ENCODE assay signal across 7 cellular contexts in genomic region chr19:39845621-39846175, GRCh38. TPM values are rescaled to one million over a fixed set of nuclear protein-coding genes. Genes with fewer than 3 reads are reported as not detected.
DNase-seq lines count a peak whose midpoint lies in the region; ATAC-seq and TF ChIP-seq lines count a peak whose summit lies in the region.

No MANE protein-coding gene starts in this region.

- H3K14ac ChIP-seq in IMR-90 (replicated peaks; ENCODE audit: low read depth, low read length), result peak overlapping the region; percentile 81

- peak overlapping the region; percentile 93 for H3K4me3 Mint-ChIP-seq in activated B cell treated with CpG ODN at 0.5 μM for 24 hours

- DNase-seq in GM12864 (ENCODE audit: low read depth) (no peak), IMR-90 (no peak), activated B cell treated with CpG ODN at 0.5 μM for 24 hours (no peak), foreskin fibroblast (peak in 1 of 2 donors; percentile 70), ovary (peak in 3 of 5 donors; percentile 30 to 48 (median 40)), NCI-H2196 treated with DMSO at 0.1 percent for 48 hours (lab: John Stamatoyannopoulos, UW; ENCODE audit: unreplicated experiment) (no peak)

- H3K27ac ChIP-seq in IMR-90 (ENCODE audit: insufficient read depth, low read length), result peak overlapping the region; percentile 30
- H3K27ac ChIP-seq in ovary, result peak overlapping the region; percentile 67 to 81

- peaks cover 9% of the 10 kb centered on the region for H3K36me3 Mint-ChIP-seq in activated B cell treated with CpG ODN at 0.5 μM for 24 hours (ENCODE audit: low read depth)

- H3K27me3 ChIP-seq in IMR-90 (ENCODE audit: control insufficient read depth, insufficient read depth, low read length) (no peaks in the 10 kb centered on the region), ovary (no peaks in the 10 kb centered on the region)

- peak overlapping the region; percentile 93 for H3K27ac Mint-ChIP-seq in activated B cell treated with CpG ODN at 0.5 μM for 24 hours

- no peak for TF ChIP-seq RAD21 in IMR-90 (IDR thresholded peaks at IDR 0.05; ENCODE audit: low read length)

- H4K8ac ChIP-seq in IMR-90 (ENCODE audit: low read depth in 2 of 2, low read length in 2 of 2), result peak overlapping the region; percentile 21 to 62; a peak in 2 of 4 replicates

- TF ChIP-seq CTCF in GM12864 (IDR thresholded peaks at IDR 0.05; ENCODE audit: low read depth, low read length, missing control alignments) (peak; percentile 21), IMR-90 (conservative IDR thresholded peaks at IDR 0.05; ENCODE audit: low read depth, low read length) (0 out of 2 replicates have a peak, but pooled peaks have one; percentile 20), activated B cell treated with CpG ODN at 0.5 μM for 24 hours (IDR thresholded peaks at IDR 0.05) (no peak), foreskin fibroblast (IDR thresholded peaks at IDR 0.05; ENCODE audit: low read depth, low read length) (no peak), ovary (IDR thresholded peaks at IDR 0.05) (no peak)

- H3K36me3 ChIP-seq in IMR-90 (ENCODE audit: control insufficient read depth, insufficient read depth, low read length), result no peaks in the 10 kb centered on the region
- no peaks in the 10 kb centered on the region for H3K36me3 ChIP-seq in ovary

- H3K9me3 ChIP-seq in IMR-90 (ENCODE audit: control insufficient read depth, insufficient read depth, low read length) (no peaks in the 10 kb centered on the region), ovary (no peaks in the 10 kb centered on the region)

- H2AK9ac ChIP-seq in IMR-90 (replicated peaks; ENCODE audit: low read depth, low read length, poor library complexity), result peak overlapping the region; percentile 89

- no peak overlapping the region; the same call in 1 of the 2 replicates for H2AK5ac ChIP-seq in IMR-90 (ENCODE audit: low read depth, low read length)

- peak overlapping the region; percentile 90 for H3K23ac ChIP-seq in IMR-90 (ENCODE audit: low read depth, low read length)

- CTCF ChIA-PET in IMR-90 (lab: Yijun Ruan, JAX), result interaction anchor here (1.1 to 1.8 kb wide), 2 partner anchors 53 to 125 kb away, joined by 3 to 8 read pairs; partner anchors contain the start of gene PSMC4
- CTCF ChIA-PET in activated B cell treated with CpG ODN at 0.5 μM for 24 hours (lab: Charles Lee), result interaction anchor here (1.2 to 5.5 kb wide), 6 partner anchors 12 to 125 kb away, joined by 3 to 90 read pairs (median 8); partner anchors contain the start of genes DYRK1B and PSMC4

- H2BK120ac ChIP-seq in IMR-90 (ENCODE audit: low read depth, low read length), result no peak overlapping the region

- TF ChIP-seq POLR2A in IMR-90 (IDR thresholded peaks at IDR 0.05; ENCODE audit: low read depth, low read length), result no peak
- no peak for TF ChIP-seq POLR2A in ovary (IDR thresholded peaks at IDR 0.05)

- H4K20me1 ChIP-seq in IMR-90 (ENCODE audit: insufficient read depth, low read length), result peaks cover 30% of the 10 kb centered on the region

- peak overlapping the region; percentile 91 for H3K9ac ChIP-seq in IMR-90 (ENCODE audit: low read depth, low read length)

- H2BK5ac ChIP-seq in IMR-90 (ENCODE audit: low read depth, low read length, poor library complexity, severe bottlenecking), result no peak overlapping the region

- H3K4me1 ChIP-seq in IMR-90 (ENCODE audit: control insufficient read depth, insufficient read depth, low read length) (peaks cover 19% of the 10 kb centered on the region), ovary (ENCODE audit: insufficient read depth) (peaks cover 5% of the 10 kb centered on the region)

- no TSS peak for BruUV-seq in IMR-90 (replicated peaks; lab: Mats Ljungman, UMichigan)

- H2BK15ac ChIP-seq in IMR-90 (ENCODE audit: low read depth, low read length), result no peak overlapping the region

- TF ChIP-seq EP300 in ovary (IDR thresholded peaks at IDR 0.05), result no peak

- H3K4me2 ChIP-seq in IMR-90 (ENCODE audit: low read depth, low read length), result peak overlapping the region; percentile 98

- dilution Hi-C loops in IMR-90 (cut with HindIII; ENCODE audit: low sequenced_read_pairs, unreplicated experiment), result no loop called here

- H3K4me3 ChIP-seq in GM12864 (ENCODE audit: low read depth, low read length) (peak overlapping the region; percentile 82), IMR-90 (ENCODE audit: insufficient read depth, low read depth, low read length) (peak overlapping the region; percentile 85), foreskin fibroblast (ENCODE audit: low read depth in 1 of 2, low read length in 2 of 2) (peak overlapping the region; percentile 78 to 97), ovary (peak overlapping the region; percentile 87)

- peaks cover 45% of the 10 kb centered on the region for H3K4me1 Mint-ChIP-seq in activated B cell treated with CpG ODN at 0.5 μM for 24 hours

- peaks cover 4 to 44% of the 10 kb centered on the region in 2 experiments; a peak in 3 of 4 replicates for H3K79me1 ChIP-seq in IMR-90 (ENCODE audit: low read depth in 1 of 2, low read length in 2 of 2)

- no peak overlapping the region for H4K5ac ChIP-seq in IMR-90 (ENCODE audit: low read depth, low read length)

- H4K91ac ChIP-seq in IMR-90 (ENCODE audit: insufficient read depth, low read depth, low read length), result no peak overlapping the region; the same call in 1 of the 2 replicates

- intact Hi-C loops in IMR-90 (cut with micrococcal nuclease), result loop anchor here (2.0 to 10.0 kb wide), 3 partner anchors 125 to 401 kb away; partner anchors contain the start of genes PSMC4 and SUPT5H
- intact Hi-C loops in activated B cell treated with CpG ODN at 0.5 μM for 24 hours (cut with micrococcal nuclease), result loop anchor here (1.0 to 2.0 kb wide), 4 partner anchors 12 to 126 kb away; partner anchors contain the start of gene PSMC4
- intact Hi-C loops in ovary (cut with DNase I), result loop anchor here in 2 of 4 donors (10.0 kb wide), 1 partner anchor 291 kb away; no protein-coding TSS in a partner anchor

- in situ Hi-C loops in IMR-90 (cut with MboI; ENCODE audit: low sequenced_read_pairs), result loop anchor here (10.0 to 25.0 kb wide), 2 partner anchors 301 to 408 kb away; partner anchors contain the start of genes EID2, RPS16 and SUPT5H

- H3K18ac ChIP-seq in IMR-90 (ENCODE audit: low read depth, low read length), result no peak overlapping the region

- ATAC-seq in IMR-90 (ENCODE audit: low read depth) (peak; percentile 25), activated B cell treated with CpG ODN at 0.5 μM for 24 hours (ENCODE audit: low read depth) (no peak), GM21529 (IDR thresholded peaks at IDR 0.05; ENCODE audit: unreplicated experiment) (no peak)

- H3K9me3 Mint-ChIP-seq in activated B cell treated with CpG ODN at 0.5 μM for 24 hours, result no peaks in the 10 kb centered on the region

- H3K9me1 ChIP-seq in IMR-90 (ENCODE audit: insufficient read depth, low read length), result peaks cover 5% of the 10 kb centered on the region; the same call in 1 of the 2 replicates

- H2BK20ac ChIP-seq in IMR-90 (ENCODE audit: low read depth, low read length), result no peak overlapping the region

- WGBS in IMR-90 (ENCODE audit: extremely low coverage in 2 of 2, insufficient read length in 1 of 2), 2 experiments, result 3% methylated on average over 11 of the region's 26 CpGs; no CpG with 5 or more reads in 1 of the 2 experiments
- WGBS in ovary, 3 donors, result 1% methylated on average over 25 to 26 of the region's 26 CpGs

- peak overlapping the region; percentile 79 for H3K56ac ChIP-seq in IMR-90 (ENCODE audit: extremely low read depth, insufficient read depth, low read length)

- H2AFZ ChIP-seq in IMR-90 (replicated peaks; ENCODE audit: low read length, poor library complexity), result peak overlapping the region; percentile 90

- H3K27me3 Mint-ChIP-seq in activated B cell treated with CpG ODN at 0.5 μM for 24 hours, result no peaks in the 10 kb centered on the region

- H3K4ac ChIP-seq in IMR-90 (ENCODE audit: low read depth, low read length), result peak overlapping the region; percentile 75

- POLR2A ChIA-PET in IMR-90 (lab: Charles Lee; ENCODE audit: unreplicated experiment), result interaction anchor here (0.6 kb wide), 1 partner anchor 247 kb away, joined by 4 read pairs; no protein-coding TSS in a partner anchor
- POLR2A ChIA-PET in activated B cell treated with CpG ODN at 0.5 μM for 24 hours (lab: Charles Lee), result interaction anchor here (0.6 to 4.2 kb wide), 11 partner anchors 12 to 933 kb away, joined by 3 to 63 read pairs (median 3); partner anchors contain the start of genes DYRK1B, PSMC4, RAB4B and RPS16

TF ChIP-seq in IMR-90, 13 proteins besides CTCF, POLR2A, EP300 and RAD21 (continues in another document):
- TF ChIP-seq ELK1 (IDR thresholded peaks at IDR 0.05; ENCODE audit: borderline replicate concordance, low read depth, low read length) (no peak), CHD1 (IDR thresholded peaks at IDR 0.05; ENCODE audit: low read depth, low read length) (no peak), RCOR1 (IDR thresholded peaks at IDR 0.05; ENCODE audit: insufficient replicate concordance, low read length) (no peak), BHLHE40 (IDR thresholded peaks at IDR 0.05; ENCODE audit: low read depth, low read length) (no peak), MXI1 (IDR thresholded peaks at IDR 0.05; ENCODE audit: borderline replicate concordance, low read depth, low read length) (no peak), SMC3 (IDR thresholded peaks at IDR 0.05; ENCODE audit: low read depth, low read length) (no peak), MAZ (IDR thresholded peaks at IDR 0.05; ENCODE audit: borderline replicate concordance, low read depth, low read length) (no peak), FOS (IDR thresholded peaks at IDR 0.05; ENCODE audit: low read depth, low read length) (no peak)

RNA-seq across cellular contexts. Expression of gene FBL, which starts 0.5 kb away (rescaled TPM):
- 211 and 259 TPM in 2 replicates for total RNA-seq in IMR-90 (2012; rRNA removed)
- polyA plus RNA-seq in IMR-90 (2012; rRNA removed), result 405 and 446 TPM in 2 replicates
- 291 and 322 TPM in 2 replicates for polyA plus RNA-seq in IMR-90 (2012; cell fraction: cytosol; rRNA removed)
- 96.8 and 135 TPM in 2 replicates for polyA plus RNA-seq in IMR-90 (2012; cell fraction: nucleus; rRNA removed; ENCODE audit: low replicate concordance)
- 420 and 482 TPM in 2 replicates for total RNA-seq in activated B cell treated with CpG ODN at 0.5 μM for 24 hours
- 100 to 1,000 TPM; 218 to 494 (median 369) TPM for total RNA-seq in ovary
- polyA plus RNA-seq in ovary, result 100 to 1,000 TPM; 378 to 532 TPM

RNA-seq across cellular contexts. Expression of gene DYRK1B, which starts 11.7 kb away (rescaled TPM):
- 2.7 and 3.6 TPM in 2 replicates for total RNA-seq in IMR-90 (2012; rRNA removed)
- 10.2 and 11.4 TPM in 2 replicates for polyA plus RNA-seq in IMR-90 (2012; rRNA removed)
- 10.2 and 18.8 TPM in 2 replicates for polyA plus RNA-seq in IMR-90 (2012; cell fraction: cytosol; rRNA removed)
- polyA plus RNA-seq in IMR-90 (2012; cell fraction: nucleus; rRNA removed; ENCODE audit: low replicate concordance), result 34.3 and 52.3 TPM in 2 replicates
- total RNA-seq in activated B cell treated with CpG ODN at 0.5 μM for 24 hours, result 16.9 and 17.2 TPM in 2 replicates
- 10 to 100 TPM; 10.1 to 17.8 (median 13.4) TPM for total RNA-seq in ovary
- 10 to 100 TPM; 18.1 to 31.0 TPM for polyA plus RNA-seq in ovary

Comparison
In these comparisons a context has a peak if more than half of its experiments do, and no peak if none do; other contexts are left out.
1. DNase-seq: peak in ovary (3 of 5); none in GM12864 (single experiment), IMR-90 (single experiment), activated B cell treated with CpG ODN at 0.5 μM for 24 hours (single experiment) and NCI-H2196 treated with DMSO at 0.1 percent for 48 hours (single experiment).
2. CTCF ChIP-seq: peak in GM12864 (single experiment) and IMR-90 (single experiment); none in activated B cell treated with CpG ODN at 0.5 μM for 24 hours (single experiment), foreskin fibroblast (single experiment) and ovary (0 of 3).
3. Peak in every context shown above with its lines, with median percentiles within 50 percentile points of each other: H3K4me3 ChIP-seq.